9 cellular contexts compared by ENCODE assay signal in genomic region chr7:139230078-139230477, GRCh38. TPM values are rescaled to one million over a fixed set of nuclear protein-coding genes. Genes with fewer than 3 reads are reported as not detected.
DNase-seq lines count a peak whose midpoint lies in the region; ATAC-seq and TF ChIP-seq lines count a peak whose summit lies in the region.
"Had no signal": no experiment of that assay in that cellular context is flagged by ENCODE, and none has a peak within 500 bp of the region (broad histone marks: within the 10 kb centered on the region; RNA-seq: fewer than 3 reads in every experiment).

No MANE protein-coding gene starts in this region.

- H3K36me3 Mint-ChIP-seq in activated CD8-positive, alpha-beta memory T cell treated with anti-CD3 and anti-CD28 coated beads, Interleukin-2, amount 10 ng/mL, durations not matched to agents 7 days and 5 days: peaks cover 2% of the 10 kb centered on the region
- peaks cover 1% of the 10 kb centered on the region for H3K36me3 Mint-ChIP-seq in activated naive CD8-positive, alpha-beta T cell treated with anti-CD3 and anti-CD28 coated beads for 36 hours

- H3K27me3 ChIP-seq in kidney epithelial cell (ENCODE audit: control insufficient read depth, insufficient read depth, low read length): no peaks in the 10 kb centered on the region
- no peaks in the 10 kb centered on the region for H3K27me3 ChIP-seq in ovary

- intact Hi-C loops in ovary (cut with DNase I): no loop called here

- H3K9me3 ChIP-seq in ovary: no peaks in the 10 kb centered on the region

- H3K27me3 Mint-ChIP-seq in activated CD8-positive, alpha-beta memory T cell treated with anti-CD3 and anti-CD28 coated beads, Interleukin-2, amount 10 ng/mL, durations not matched to agents 7 days and 5 days: peaks cover 21% of the 10 kb centered on the region
- no peaks in the 10 kb centered on the region for H3K27me3 Mint-ChIP-seq in activated naive CD8-positive, alpha-beta T cell treated with anti-CD3 and anti-CD28 coated beads for 36 hours

- H3K4me1 Mint-ChIP-seq in activated CD8-positive, alpha-beta memory T cell treated with anti-CD3 and anti-CD28 coated beads, Interleukin-2, amount 10 ng/mL, durations not matched to agents 7 days and 5 days: peaks cover 16% of the 10 kb centered on the region
- peaks cover 19% of the 10 kb centered on the region for H3K4me1 Mint-ChIP-seq in activated naive CD8-positive, alpha-beta T cell treated with anti-CD3 and anti-CD28 coated beads for 36 hours

- no peak overlapping the region for H3K27ac Mint-ChIP-seq in activated CD8-positive, alpha-beta memory T cell treated with anti-CD3 and anti-CD28 coated beads, Interleukin-2, amount 10 ng/mL, durations not matched to agents 7 days and 5 days
- no peak overlapping the region for H3K27ac Mint-ChIP-seq in activated naive CD8-positive, alpha-beta T cell treated with anti-CD3 and anti-CD28 coated beads for 36 hours

- no peak for TF ChIP-seq POLR2A in ovary (IDR thresholded peaks at IDR 0.05)

- H3K27ac ChIP-seq in temporal lobe (ENCODE audit: low read depth, low read length) (peak overlapping the region; percentile 9), ovary (no peak overlapping the region)

- H3K4me3 Mint-ChIP-seq in activated CD8-positive, alpha-beta memory T cell treated with anti-CD3 and anti-CD28 coated beads, Interleukin-2, amount 10 ng/mL, durations not matched to agents 7 days and 5 days: peak overlapping the region; percentile 93
- H3K4me3 Mint-ChIP-seq in activated naive CD8-positive, alpha-beta T cell treated with anti-CD3 and anti-CD28 coated beads for 36 hours: peak overlapping the region; percentile 100

- no peaks in the 10 kb centered on the region for H3K36me3 ChIP-seq in kidney epithelial cell (ENCODE audit: control insufficient read depth, insufficient read depth, low read length)
- H3K36me3 ChIP-seq in ovary: no peaks in the 10 kb centered on the region

- DNase-seq in activated CD8-positive, alpha-beta memory T cell treated with anti-CD3 and anti-CD28 coated beads, Interleukin-2, amount 10 ng/mL, durations not matched to agents 7 days and 5 days: no peak
- DNase-seq in activated CD8-positive, alpha-beta memory T cell treated with anti-CD3 and anti-CD28 coated beads for 24 hours: no peak
- DNase-seq in activated naive CD8-positive, alpha-beta T cell treated with anti-CD3 and anti-CD28 coated beads for 36 hours: no peak
- DNase-seq in kidney epithelial cell (ENCODE audit: low read depth): no peak
- DNase-seq in kidney tubule cell (ENCODE audit: low spot score): no peak
- DNase-seq in ovary: no peak
- no peak for DNase-seq in stimulated activated CD4-positive, alpha-beta T cell treated with anti-CD3 and anti-CD28 coated beads, Interleukin-4, amount 100 ng/mL, for 1 hour
- DNase-seq: SW 1271 had no signal

- TF ChIP-seq CTCF in kidney epithelial cell (IDR thresholded peaks at IDR 0.05; ENCODE audit: insufficient read depth, low read length, poor library complexity, severe bottlenecking) (no peak), ovary (IDR thresholded peaks at IDR 0.05) (no peak)

- peak overlapping the region; percentile 88 for H3K4me3 ChIP-seq in kidney epithelial cell (ENCODE audit: low read depth, low read length)
- no peak overlapping the region for H3K4me3 ChIP-seq in ovary

- no peaks in the 10 kb centered on the region for H3K9me3 Mint-ChIP-seq in activated CD8-positive, alpha-beta memory T cell treated with anti-CD3 and anti-CD28 coated beads, Interleukin-2, amount 10 ng/mL, durations not matched to agents 7 days and 5 days (ENCODE audit: low read depth)
- H3K9me3 Mint-ChIP-seq in activated naive CD8-positive, alpha-beta T cell treated with anti-CD3 and anti-CD28 coated beads for 36 hours: no peaks in the 10 kb centered on the region

- WGBS in ovary, 3 donors: 60 to 68% (median 63%) methylated on average over 8 of the region's 8 CpGs

- no peak for TF ChIP-seq EP300 in ovary (IDR thresholded peaks at IDR 0.05)

- H3K4me1 ChIP-seq in ovary (ENCODE audit: insufficient read depth): no peaks in the 10 kb centered on the region

- no peak for ATAC-seq in activated CD8-positive, alpha-beta memory T cell treated with anti-CD3 and anti-CD28 coated beads, Interleukin-2, amount 10 ng/mL, durations not matched to agents 7 days and 5 days

- CTCF ChIA-PET in activated CD8-positive, alpha-beta memory T cell treated with anti-CD3 and anti-CD28 coated beads, Interleukin-2, amount 10 ng/mL, durations not matched to agents 7 days and 5 days (lab: Charles Lee): interaction anchor here (1.3 kb wide), 1 partner anchor 108 kb away, joined by 3 read pairs; no protein-coding TSS in a partner anchor

RNA-seq across cellular contexts. Expression of gene UBN2, which starts 1.0 kb away (rescaled TPM):
- 10 to 100 TPM; 10.8 to 12.7 TPM for total RNA-seq in activated CD8-positive, alpha-beta memory T cell treated with anti-CD3 and anti-CD28 coated beads, Interleukin-2, amount 10 ng/mL, durations not matched to agents 7 days and 5 days
- total RNA-seq in activated naive CD8-positive, alpha-beta T cell treated with anti-CD3 and anti-CD28 coated beads for 36 hours: 1 to 10 TPM; 8.8 to 9.4 TPM
- total RNA-seq in kidney epithelial cell: 6.0 and 7.4 TPM in 2 replicates
- total RNA-seq in temporal lobe: 18.9 TPM
- total RNA-seq in ovary: 10 to 100 TPM; 12.6 to 28.8 (median 19.9) TPM
- polyA plus RNA-seq in ovary: 1 to 10 TPM; 3.3 to 8.9 TPM
